In the genomic region with DNA sequence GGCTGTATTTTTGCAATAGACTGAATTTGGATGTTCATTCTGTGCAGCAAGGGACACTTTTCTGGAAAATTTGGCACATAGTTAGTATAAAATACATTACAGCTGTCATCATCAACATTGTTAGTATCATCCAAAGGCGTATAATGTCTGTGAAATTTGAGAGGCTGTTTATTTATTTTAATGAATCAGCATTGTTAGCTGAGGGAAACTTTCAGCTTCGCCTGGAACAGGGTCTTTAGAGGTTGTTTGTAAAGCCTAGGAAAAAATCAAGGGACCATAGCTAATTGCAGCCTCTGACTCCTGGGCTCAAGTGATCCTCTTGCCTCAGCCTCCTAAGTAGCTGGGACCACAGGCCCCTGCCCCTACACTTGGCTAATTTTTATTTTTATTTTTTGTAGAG, we compare ENCODE assay signal across 15 cellular contexts.
A peak's percentile ranks its signal among the peaks of the same experiment; 100 is the strongest.
DNase-seq lines count a peak whose midpoint lies in the region; TF ChIP-seq lines count a peak whose summit lies in the region.
"Had no signal": no experiment of that assay in that cellular context is flagged by ENCODE, and none has a peak within 500 bp of the region (broad histone marks: within the 10 kb centered on the region; RNA-seq: fewer than 3 reads in every experiment).

No MANE protein-coding gene starts in this region.

- CTCF ChIA-PET in HEK293 (lab: Yijun Ruan, JAX) = interaction anchor here (0.7 to 1.3 kb wide), 4 partner anchors 16 to 434 kb away, joined by 3 read pairs; no protein-coding TSS in a partner anchor
- CTCF ChIA-PET in activated CD4-positive, alpha-beta memory T cell treated with anti-CD3 and anti-CD28 coated beads, Interleukin-2, amount 10 ng/mL, durations not matched to agents 7 days and 5 days (lab: Charles Lee) = no interaction called here

- TF ChIP-seq CTCF in HEK293 (tag by site-specific recombination; IDR thresholded peaks at IDR 0.05) = no peak

- H3K36me3 ChIP-seq in HEK293 (ENCODE audit: control insufficient read depth in 2 of 2, insufficient read depth in 1 of 2, low read length in 2 of 2) (no peaks in the 10 kb centered on the region), adipocyte (ENCODE audit: control insufficient read depth, insufficient read depth, low read length, severe bottlenecking) (no peaks in the 10 kb centered on the region)
- H3K36me3 ChIP-seq: gastrocnemius medialis, WERI-Rb-1 had no signal

- peaks cover 15% of the 10 kb centered on the region for H3K27me3 Mint-ChIP-seq in activated CD4-positive, alpha-beta memory T cell treated with anti-CD3 and anti-CD28 coated beads, Interleukin-2, amount 10 ng/mL, durations not matched to agents 7 days and 5 days

- H3K4me1 ChIP-seq in HEK293 (ENCODE audit: control insufficient read depth, insufficient read depth, low read length) (no peaks in the 10 kb centered on the region), adipocyte (ENCODE audit: control insufficient read depth, insufficient read depth, low read length) (peaks cover 8% of the 10 kb centered on the region)
- H3K4me1 ChIP-seq: gastrocnemius medialis had no signal

- no peak overlapping the region for H3K9ac ChIP-seq in adipocyte (ENCODE audit: low read length)

- no peaks in the 10 kb centered on the region for H3K27me3 ChIP-seq in adipocyte (replicated peaks; ENCODE audit: control insufficient read depth, insufficient read depth, low read length)
- H3K27me3 ChIP-seq: gastrocnemius medialis had no signal

- H3K9me3 ChIP-seq in HEK293 (ENCODE audit: control insufficient read depth, insufficient read depth, low read depth, low read length) (no peaks in the 10 kb centered on the region), adipocyte (ENCODE audit: control insufficient read depth, low read length) (no peaks in the 10 kb centered on the region)
- H3K9me3 ChIP-seq: gastrocnemius medialis had no signal

- H3K9me3 Mint-ChIP-seq in activated CD4-positive, alpha-beta memory T cell treated with anti-CD3 and anti-CD28 coated beads, Interleukin-2, amount 10 ng/mL, durations not matched to agents 7 days and 5 days = no peaks in the 10 kb centered on the region
- H3K9me3 Mint-ChIP-seq: nephron progenitor cell had no signal

- no peak overlapping the region for H3K4me3 ChIP-seq in HEK293 (ENCODE audit: low read depth, low read length)
- no peak overlapping the region for H3K4me3 ChIP-seq in adipocyte (ENCODE audit: low read length)
- H3K4me3 ChIP-seq: gastrocnemius medialis, lung had no signal

- H3K4me3 Mint-ChIP-seq in activated CD4-positive, alpha-beta memory T cell treated with anti-CD3 and anti-CD28 coated beads, Interleukin-2, amount 10 ng/mL, durations not matched to agents 7 days and 5 days = no peak overlapping the region
- H3K4me3 Mint-ChIP-seq: nephron progenitor cell had no signal

- POLR2A ChIA-PET in HEK293 (lab: Yijun Ruan, JAX) = no interaction called here
- POLR2A ChIA-PET in activated CD4-positive, alpha-beta memory T cell treated with anti-CD3 and anti-CD28 coated beads, Interleukin-2, amount 10 ng/mL, durations not matched to agents 7 days and 5 days (lab: Charles Lee) = no interaction called here

- H3K27ac ChIP-seq in HEK293 (ENCODE audit: extremely low read depth, low read depth, low read length) = no peak overlapping the region
- H3K27ac ChIP-seq: gastrocnemius medialis, WERI-Rb-1 had no signal

- H3K36me3 Mint-ChIP-seq in activated CD4-positive, alpha-beta memory T cell treated with anti-CD3 and anti-CD28 coated beads, Interleukin-2, amount 10 ng/mL, durations not matched to agents 7 days and 5 days (ENCODE audit: low read depth) = no peaks in the 10 kb centered on the region

- H3K27ac Mint-ChIP-seq in activated CD4-positive, alpha-beta memory T cell treated with anti-CD3 and anti-CD28 coated beads, Interleukin-2, amount 10 ng/mL, durations not matched to agents 7 days and 5 days = no peak overlapping the region
- H3K27ac Mint-ChIP-seq: nephron progenitor cell had no signal

- peak; percentile 27 for DNase-seq in NCI-H2107 treated with DMSO at 0.1 percent for 48 hours (lab: John Stamatoyannopoulos, UW; ENCODE audit: unreplicated experiment)
- no peak for DNase-seq in NCI-H2107 (lab: John Stamatoyannopoulos, UW)
- DNase-seq in adipocyte (ENCODE audit: low read depth) = peak; percentile 79
- peak; percentile 46 to 53 for DNase-seq in lung microvascular endothelial cell (ENCODE audit: low read depth in 2 of 2)
- no peak for DNase-seq in activated T-cell treated with anti-CD3 and anti-CD28 coated beads for 4 hours
- no peak for DNase-seq in activated CD4-positive, alpha-beta memory T cell treated with anti-CD3 and anti-CD28 coated beads, Interleukin-2, amount 10 ng/mL, durations not matched to agents 7 days and 5 days
- DNase-seq in C1 segment of cervical spinal cord (lab: John Stamatoyannopoulos, UW) = no peak
- DNase-seq: activated gamma-delta T cell; gastrocnemius medialis; NCI-H226; nephron progenitor cell; stimulated activated CD4-positive, alpha-beta T cell treated with anti-CD3 and anti-CD28 coated beads, Interleukin-4, amount 100 ng/mL, for 1 hour; WERI-Rb-1 had no signal

- no peaks in the 10 kb centered on the region for H3K4me1 Mint-ChIP-seq in activated CD4-positive, alpha-beta memory T cell treated with anti-CD3 and anti-CD28 coated beads, Interleukin-2, amount 10 ng/mL, durations not matched to agents 7 days and 5 days

TF ChIP-seq in HEK293, 187 proteins besides CTCF, POLR2A, EP300 and RAD21:
- TF ChIP-seq ZNF530 (tag by site-specific recombination; IDR thresholded peaks at IDR 0.05; ENCODE audit: low read depth) = no peak
- TF ChIP-seq FEZF1 (tag by site-specific recombination; IDR thresholded peaks at IDR 0.05) = peak; percentile 42
- TF ChIP-seq ZNF366 (tag by site-specific recombination; conservative IDR thresholded peaks at IDR 0.05) = 0 out of 2 replicates have a peak, but pooled peaks have one; percentile 32
- no peak for TF ChIP-seq ZBTB8A (tag by site-specific recombination; IDR thresholded peaks at IDR 0.05)
- peak; percentile 65; the same call in 1 of the 2 replicates for TF ChIP-seq ZBTB48 (tag by site-specific recombination; IDR thresholded peaks at IDR 0.05)
- peak; percentile 30; the same call in 1 of the 2 replicates for TF ChIP-seq ZNF629 (tag by site-specific recombination; IDR thresholded peaks at IDR 0.05)
- TF ChIP-seq KLF8 (tag by site-specific recombination; IDR thresholded peaks at IDR 0.05) = peak; percentile 40; the same call in 1 of the 2 replicates
- TF ChIP-seq ZNF394 (tag by site-specific recombination; IDR thresholded peaks at IDR 0.05; ENCODE audit: borderline replicate concordance) = peak; percentile 67; the same call in 1 of the 2 replicates
- TF ChIP-seq, protein P1, sequence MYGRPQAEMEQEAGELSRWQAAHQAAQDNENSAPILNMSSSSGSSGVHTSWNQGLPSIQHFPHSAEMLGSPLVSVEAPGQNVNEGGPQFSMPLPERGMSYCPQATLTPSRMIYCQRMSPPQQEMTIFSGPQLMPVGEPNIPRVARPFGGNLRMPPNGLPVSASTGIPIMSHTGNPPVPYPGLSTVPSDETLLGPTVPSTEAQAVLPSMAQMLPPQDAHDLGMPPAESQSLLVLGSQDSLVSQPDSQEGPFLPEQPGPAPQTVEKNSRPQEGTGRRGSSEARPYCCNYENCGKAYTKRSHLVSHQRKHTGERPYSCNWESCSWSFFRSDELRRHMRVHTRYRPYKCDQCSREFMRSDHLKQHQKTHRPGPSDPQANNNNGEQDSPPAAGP (tag by site-specific recombination; IDR thresholded peaks at IDR 0.05) = 0 out of 2 replicates have a peak, but pooled peaks have one; percentile 21
- peak; percentile 65 for TF ChIP-seq ZNF561 (tag by site-specific recombination; IDR thresholded peaks at IDR 0.05; ENCODE audit: borderline replicate concordance)
- no peak for TF ChIP-seq HOXC10 (CRISPR knock-in tag; IDR thresholded peaks at IDR 0.05)
- no peak for TF ChIP-seq ZNF146 (tag by site-specific recombination; IDR thresholded peaks at IDR 0.05)
- TF ChIP-seq ZNF169 (tag by site-specific recombination; IDR thresholded peaks at IDR 0.05) = no peak
- TF ChIP-seq, protein P2, sequence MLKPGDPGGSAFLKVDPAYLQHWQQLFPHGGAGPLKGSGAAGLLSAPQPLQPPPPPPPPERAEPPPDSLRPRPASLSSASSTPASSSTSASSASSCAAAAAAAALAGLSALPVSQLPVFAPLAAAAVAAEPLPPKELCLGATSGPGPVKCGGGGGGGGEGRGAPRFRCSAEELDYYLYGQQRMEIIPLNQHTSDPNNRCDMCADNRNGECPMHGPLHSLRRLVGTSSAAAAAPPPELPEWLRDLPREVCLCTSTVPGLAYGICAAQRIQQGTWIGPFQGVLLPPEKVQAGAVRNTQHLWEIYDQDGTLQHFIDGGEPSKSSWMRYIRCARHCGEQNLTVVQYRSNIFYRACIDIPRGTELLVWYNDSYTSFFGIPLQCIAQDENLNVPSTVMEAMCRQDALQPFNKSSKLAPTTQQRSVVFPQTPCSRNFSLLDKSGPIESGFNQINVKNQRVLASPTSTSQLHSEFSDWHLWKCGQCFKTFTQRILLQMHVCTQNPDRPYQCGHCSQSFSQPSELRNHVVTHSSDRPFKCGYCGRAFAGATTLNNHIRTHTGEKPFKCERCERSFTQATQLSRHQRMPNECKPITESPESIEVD (tag by site-specific recombination; IDR thresholded peaks at IDR 0.05) = peak; percentile 56; the same call in 1 of the 2 replicates
- TF ChIP-seq ZEB2 (tag by site-specific recombination; IDR thresholded peaks at IDR 0.05) = peak; percentile 48; the same call in 1 of the 2 replicates
- TF ChIP-seq WT1 (tag by site-specific recombination; IDR thresholded peaks at IDR 0.05) = peak; percentile 25; the same call in 1 of the 2 replicates
- TF ChIP-seq ZNF24 (tag by site-specific recombination; IDR thresholded peaks at IDR 0.05) = no peak
- TF ChIP-seq OSR2 (tag by site-specific recombination; IDR thresholded peaks at IDR 0.05) = peak; percentile 62

Comparison
In these comparisons a context has a peak if more than half of its experiments do, and no peak if none do; other contexts are left out.
1. DNase-seq: peak in NCI-H2107 treated with DMSO at 0.1 percent for 48 hours (single experiment), adipocyte (single experiment) and lung microvascular endothelial cell (2 of 2); none in NCI-H2107 (single experiment), activated T-cell treated with anti-CD3 and anti-CD28 coated beads for 4 hours (single experiment), activated CD4-positive, alpha-beta memory T cell treated with anti-CD3 and anti-CD28 coated beads, Interleukin-2, amount 10 ng/mL, durations not matched to agents 7 days and 5 days (single experiment) and C1 segment of cervical spinal cord (0 of 14).